Comparison of ENCODE assay signal across 9 cellular contexts in the genomic region with DNA sequence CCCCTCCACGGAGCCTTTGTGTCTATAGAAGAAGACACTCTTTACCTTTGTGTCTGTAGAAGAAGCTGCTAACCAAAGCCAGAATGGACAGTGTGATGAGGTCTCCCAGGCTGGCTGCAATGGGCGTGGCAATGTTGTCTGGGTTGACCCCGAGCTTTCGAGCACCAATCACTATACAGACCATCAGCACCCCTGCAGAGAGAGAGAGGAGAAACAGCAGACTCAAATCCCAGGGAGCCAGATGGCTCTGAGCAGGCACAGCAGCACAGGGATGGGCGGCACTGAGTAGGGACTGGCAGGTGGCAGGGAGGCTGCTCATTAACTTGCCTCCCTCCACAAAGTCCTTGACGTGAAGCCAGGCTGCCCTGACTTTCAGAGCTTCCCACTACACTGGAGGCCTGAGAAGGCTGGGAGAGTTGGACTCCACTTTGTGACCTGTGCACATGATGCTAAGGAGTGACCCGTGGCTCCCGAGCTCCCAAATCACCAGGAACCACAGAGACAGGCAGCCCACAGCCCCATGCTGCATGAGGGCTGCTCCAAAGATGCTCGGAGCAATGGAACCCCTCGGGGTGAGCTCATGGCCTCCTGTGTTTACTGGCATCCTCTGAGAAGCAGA.
"Had no signal": no experiment of that assay in that cellular context is flagged by ENCODE, and none has a peak within 500 bp of the region (broad histone marks: within the 10 kb centered on the region; RNA-seq: fewer than 3 reads in every experiment).

No MANE protein-coding gene starts in this region.

- ATAC-seq: esophagus mucosa; stimulated activated naive CD8-positive, alpha-beta T cell treated with anti-CD3 and anti-CD28 coated beads, Interleukin-15, Interleukin-2, amounts not matched to agents 100 U/mL and 50 U/mL, for 24 hours; T-helper 17 cell had no signal

- DNase-seq: activated CD4-positive, CD25-positive, alpha-beta regulatory T cell; activated gamma-delta T cell treated with Interleukin-2 at 50 U/mL for 16 hours; activated naive CD8-positive, alpha-beta T cell treated with anti-CD3 and anti-CD28 coated beads for 36 hours; activated T-cell treated with anti-CD3 and anti-CD28 coated beads, Interleukin-2, amount 50 U/mL, for 48 hours; mammary epithelial cell; stimulated activated CD4-positive, alpha-beta T cell treated with anti-CD3 and anti-CD28 coated beads, Interleukin-2, amount 100 ng/mL, for 24 hours; stimulated activated naive CD8-positive, alpha-beta T cell treated with anti-CD3 and anti-CD28 coated beads, Interleukin-15, Interleukin-2, amounts not matched to agents 100 U/mL and 50 U/mL, for 24 hours; T-helper 17 cell had no signal
